In the genomic region with DNA sequence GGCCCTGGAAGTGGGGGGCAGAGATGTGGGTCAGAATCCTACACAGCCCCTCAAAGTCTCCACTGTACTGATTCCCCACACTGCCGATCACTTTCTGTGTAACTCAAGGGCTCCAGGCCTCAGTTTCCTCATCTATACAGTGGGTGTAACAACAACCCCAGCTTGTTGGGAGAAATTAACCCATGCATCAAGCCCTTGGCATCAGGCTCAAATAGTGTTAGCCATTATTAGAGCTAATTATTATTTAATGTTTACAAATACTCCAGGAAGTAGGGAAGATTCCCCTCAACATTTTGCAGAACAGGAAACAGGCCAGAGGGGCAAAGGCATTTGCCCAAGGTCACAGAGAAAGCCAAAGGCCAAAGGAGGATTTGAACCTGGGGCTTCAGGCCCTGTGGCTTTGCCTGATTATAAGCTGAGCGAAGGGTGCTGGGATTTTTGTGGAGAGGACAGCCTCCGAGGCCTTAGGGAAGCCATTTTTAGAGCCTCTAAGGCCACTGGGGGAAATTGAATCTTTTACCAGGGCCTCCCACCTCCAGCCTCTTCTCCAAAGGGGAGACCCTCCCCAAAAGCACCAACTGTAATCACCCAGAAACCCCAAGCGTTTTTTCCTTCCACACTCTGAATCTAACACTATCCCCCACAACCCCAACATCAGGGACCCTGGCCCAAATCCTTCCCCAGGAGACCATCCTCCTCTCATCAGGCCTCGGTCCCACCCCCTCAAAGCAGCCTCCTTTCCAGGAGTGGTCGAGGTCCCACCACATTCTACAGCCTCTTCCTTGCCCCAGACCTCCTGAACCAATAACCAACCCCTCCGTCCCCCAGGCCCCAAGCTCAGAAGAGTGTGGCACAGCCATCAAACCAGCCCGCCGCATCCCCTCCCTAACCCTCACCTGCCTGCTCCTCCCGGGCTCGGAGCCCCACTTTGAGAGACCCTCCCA, we compare ENCODE assay signal across 8 cellular contexts. TPM values are rescaled to one million over a fixed set of nuclear protein-coding genes. Genes with fewer than 3 reads are reported as not detected.
DNase-seq lines count a peak whose midpoint lies in the region; ATAC-seq and TF ChIP-seq lines count a peak whose summit lies in the region.

No MANE protein-coding gene starts in this region.

- H3K9me3 Mint-ChIP-seq in endothelial cell (ENCODE audit: unreplicated experiment) = no peaks in the 10 kb centered on the region

- H3K27ac ChIP-seq in RWPE2 (ENCODE audit: poor library complexity, severe bottlenecking) = peak overlapping the region; percentile 78
- H3K27ac ChIP-seq in neutrophil = peak overlapping the region; percentile 95

- H3K27me3 Mint-ChIP-seq in endothelial cell (ENCODE audit: unreplicated experiment) = peaks cover 8% of the 10 kb centered on the region

- H3K9me3 ChIP-seq in ES-I3 (ENCODE audit: control insufficient read depth, insufficient read depth, low read length) (no peaks in the 10 kb centered on the region), RWPE2 (ENCODE audit: severe bottlenecking) (no peaks in the 10 kb centered on the region), neutrophil (no peaks in the 10 kb centered on the region)

- peaks cover 8% of the 10 kb centered on the region for H3K36me3 Mint-ChIP-seq in endothelial cell (ENCODE audit: low read depth, unreplicated experiment)

- DNase-seq in RWPE2 (ENCODE audit: low spot score) (no peak), endothelial cell (ENCODE audit: low spot score) (no peak)

- H3K36me3 ChIP-seq in ES-I3 (ENCODE audit: insufficient read depth, low read length) (peaks cover 6% of the 10 kb centered on the region; the same call in 1 of the 2 replicates), RWPE2 (ENCODE audit: low read depth) (peaks cover 30% of the 10 kb centered on the region), neutrophil (peaks cover 47% of the 10 kb centered on the region)

- H3K4me3 ChIP-seq in RWPE2 (ENCODE audit: severe bottlenecking) (peak overlapping the region; percentile 53), neutrophil (ENCODE audit: low read depth in 1 of 2, low read length in 1 of 2) (peak overlapping the region; percentile 73 to 82)

- peak overlapping the region; percentile 61 for H3K27ac Mint-ChIP-seq in endothelial cell (ENCODE audit: unreplicated experiment)

- ATAC-seq in RWPE2 (ENCODE audit: low read depth) (no peak), GM18907 (IDR thresholded peaks at IDR 0.05; ENCODE audit: unreplicated experiment) (no peak), HG03469 (IDR thresholded peaks at IDR 0.05; ENCODE audit: unreplicated experiment) (no peak), HG03354 (IDR thresholded peaks at IDR 0.05; ENCODE audit: poor library complexity, severe bottlenecking, unreplicated experiment) (no peak), HG03175 (IDR thresholded peaks at IDR 0.05; ENCODE audit: unreplicated experiment) (no peak)

- TF ChIP-seq CTCF in RWPE2 (IDR thresholded peaks at IDR 0.05; ENCODE audit: poor library complexity, severe bottlenecking) = no peak
- TF ChIP-seq CTCF in endothelial cell (IDR thresholded peaks at IDR 0.05; ENCODE audit: unreplicated experiment) = no peak
- no peak for TF ChIP-seq CTCF in neutrophil (IDR thresholded peaks at IDR 0.05)

- H3K4me3 Mint-ChIP-seq in endothelial cell (ENCODE audit: unreplicated experiment) = peak overlapping the region; percentile 97

- peaks cover 8% of the 10 kb centered on the region for H3K4me1 Mint-ChIP-seq in endothelial cell (ENCODE audit: unreplicated experiment)

- H3K27me3 ChIP-seq in RWPE2 (ENCODE audit: insufficient read depth, poor library complexity, severe bottlenecking) (no peaks in the 10 kb centered on the region), neutrophil (no peaks in the 10 kb centered on the region)

- H3K9ac ChIP-seq in ES-I3 (ENCODE audit: low read depth, low read length) = peak overlapping the region; percentile 68

- H3K4me1 ChIP-seq in ES-I3 (ENCODE audit: insufficient read depth, low read length) (0 out of 2 replicates have a peak, but pooled peaks cover 5% of the 10 kb centered on the region), RWPE2 (ENCODE audit: insufficient read depth, poor library complexity, severe bottlenecking) (no peaks in the 10 kb centered on the region), neutrophil (ENCODE audit: control insufficient read depth in 1 of 2, insufficient read depth in 1 of 2, low read depth in 1 of 2, low read length in 1 of 2) (peaks cover 41 to 42% of the 10 kb centered on the region in 2 experiments)

RNA-seq across cellular contexts. Expression of a gene that starts 1.1 kb away (rescaled TPM):
- total RNA-seq in endothelial cell (ENCODE audit: unreplicated experiment) = 229 TPM

RNA-seq across cellular contexts. Expression of a gene that starts 15.4 kb away (rescaled TPM):
- 105 TPM for total RNA-seq in endothelial cell (ENCODE audit: unreplicated experiment)

RNA-seq across cellular contexts. Expression of a gene that starts 20.4 kb away (rescaled TPM):
- total RNA-seq in endothelial cell (ENCODE audit: unreplicated experiment) = 11.0 TPM

RNA-seq across cellular contexts. Expression of a gene that starts 29.4 kb away (rescaled TPM):
- total RNA-seq in endothelial cell (ENCODE audit: unreplicated experiment) = 1,465 TPM

RNA-seq across cellular contexts. Expression of a gene that starts 46.3 kb away (rescaled TPM):
- 88.8 TPM for total RNA-seq in endothelial cell (ENCODE audit: unreplicated experiment)
